ENCODE assay signal across 8 cellular contexts in genomic region chr6:149545258-149545753, GRCh38. TPM values are rescaled to one million over a fixed set of nuclear protein-coding genes. Genes with fewer than 3 reads are reported as not detected.
DNase-seq lines count a peak whose midpoint lies in the region; ATAC-seq and TF ChIP-seq lines count a peak whose summit lies in the region.

No MANE protein-coding gene starts in this region.

- POLR2A ChIA-PET in GM10248 (lab: Yijun Ruan, JAX), result interaction anchor here (0.9 kb wide), 1 partner anchor 512 kb away, joined by 3 read pairs; no protein-coding TSS in a partner anchor
- POLR2A ChIA-PET in RWPE1 (lab: Yijun Ruan, JAX; ENCODE audit: low non-redundant PET), result interaction anchor here (0.6 kb wide), 2 partner anchors 168 to 1844 kb away, joined by 4 read pairs; no protein-coding TSS in a partner anchor

- no peaks in the 10 kb centered on the region for H3K9me3 Mint-ChIP-seq in activated naive CD4-positive, alpha-beta T cell treated with anti-CD3 and anti-CD28 coated beads for 36 hours

- H3K36me3 ChIP-seq in gastroesophageal sphincter, result peaks cover 0 to 8% of the 10 kb centered on the region in 2 donors
- peaks cover 2 to 6% (median 6%) of the 10 kb centered on the region in 3 donors for H3K36me3 ChIP-seq in tibial artery

- H3K27me3 ChIP-seq in gastroesophageal sphincter (peaks cover 8% of the 10 kb centered on the region), tibial artery (no peaks in the 10 kb centered on the region)

- 1% methylated on average over 9 to 10 of the region's 16 CpGs for WGBS in gastroesophageal sphincter (ENCODE audit: low coverage in 1 of 2), 2 donors

- H3K4me3 ChIP-seq in gastroesophageal sphincter (peak overlapping the region; percentile 85 to 92), tibial artery (peak overlapping the region; percentile 89 to 95)

- TF ChIP-seq CTCF in GM10248 (IDR thresholded peaks at IDR 0.05; ENCODE audit: control extremely low read depth, extremely low read depth, low read depth, missing control alignments) (no peak), RWPE1 (conservative IDR thresholded peaks at IDR 0.05; ENCODE audit: low read depth) (0 out of 2 replicates have a peak, but pooled peaks have one; percentile 12), gastroesophageal sphincter (IDR thresholded peaks at IDR 0.05) (peak in 1 of 4 experiments; percentile 6), tibial artery (IDR thresholded peaks at IDR 0.05) (no peak)

- peak overlapping the region; percentile 96 for H3K4me3 Mint-ChIP-seq in activated naive CD4-positive, alpha-beta T cell treated with anti-CD3 and anti-CD28 coated beads for 36 hours

- no peak for TF ChIP-seq EP300 in gastroesophageal sphincter (IDR thresholded peaks at IDR 0.05)

- H3K27me3 Mint-ChIP-seq in activated naive CD4-positive, alpha-beta T cell treated with anti-CD3 and anti-CD28 coated beads for 36 hours (ENCODE audit: low read depth), result no peaks in the 10 kb centered on the region

- CTCF ChIA-PET in GM10248 (lab: Yijun Ruan, JAX), result interaction anchor here (0.7 to 4.4 kb wide), 17 partner anchors 9 to 351 kb away, joined by 3 to 52 read pairs (median 4); partner anchors contain the start of gene GINM1
- CTCF ChIA-PET in RWPE1 (lab: Yijun Ruan, JAX), result interaction anchor here (0.8 to 1.0 kb wide), 2 partner anchors 19 to 249 kb away, joined by 3 read pairs; no protein-coding TSS in a partner anchor
- CTCF ChIA-PET in activated naive CD4-positive, alpha-beta T cell treated with anti-CD3 and anti-CD28 coated beads for 36 hours (lab: Charles Lee), result interaction anchor here (0.6 to 2.3 kb wide), 15 partner anchors 9 to 957 kb away, joined by 3 to 18 read pairs (median 4); partner anchors contain the start of gene ZC3H12D

- intact Hi-C loops in activated naive CD4-positive, alpha-beta T cell treated with anti-CD3 and anti-CD28 coated beads for 36 hours (cut with micrococcal nuclease), result loop anchor here (2.0 to 10.0 kb wide), 4 partner anchors 15 to 459 kb away; no protein-coding TSS in a partner anchor
- intact Hi-C loops in tibial artery (cut with DNase I; ENCODE audit: low total_unique reads), result no loop called here

- peak overlapping the region; percentile 95 for H3K27ac Mint-ChIP-seq in activated naive CD4-positive, alpha-beta T cell treated with anti-CD3 and anti-CD28 coated beads for 36 hours

- DNase-seq in GM10248 (ENCODE audit: extremely low spot score) (peak; percentile 39), RWPE1 (ENCODE audit: low spot score) (peak; percentile 30), non-pigmented ciliary epithelial cell (ENCODE audit: low read depth) (peak; percentile 28), tibial artery (peak in 1 of 2 donors; percentile 71)
- peak; percentile 75 for DNase-seq in activated naive CD4-positive, alpha-beta T cell treated with anti-CD3 and anti-CD28 coated beads for 36 hours

- ATAC-seq in HG03066 (IDR thresholded peaks at IDR 0.05; ENCODE audit: low read depth, unreplicated experiment), result peak; percentile 18
- ATAC-seq in gastroesophageal sphincter, result peak; percentile 13
- ATAC-seq in GM19397 (IDR thresholded peaks at IDR 0.05; ENCODE audit: unreplicated experiment), result no peak

- peaks cover 37% of the 10 kb centered on the region for H3K4me1 Mint-ChIP-seq in activated naive CD4-positive, alpha-beta T cell treated with anti-CD3 and anti-CD28 coated beads for 36 hours (ENCODE audit: low read depth)

- H3K27ac ChIP-seq in RWPE1, result peak overlapping the region; percentile 97
- H3K27ac ChIP-seq in gastroesophageal sphincter, result peak overlapping the region; percentile 91 to 95 (median 92)
- H3K27ac ChIP-seq in tibial artery, result peak overlapping the region; percentile 98 to 99

- no peak for TF ChIP-seq POLR2A in gastroesophageal sphincter (IDR thresholded peaks at IDR 0.05)

- H3K9me3 ChIP-seq in gastroesophageal sphincter (no peaks in the 10 kb centered on the region), tibial artery (no peaks in the 10 kb centered on the region)

- peaks cover 8% of the 10 kb centered on the region for H3K36me3 Mint-ChIP-seq in activated naive CD4-positive, alpha-beta T cell treated with anti-CD3 and anti-CD28 coated beads for 36 hours (ENCODE audit: low read depth)

- H3K4me1 ChIP-seq in gastroesophageal sphincter, result peaks cover 6 to 43% (median 9%) of the 10 kb centered on the region in 3 donors
- H3K4me1 ChIP-seq in tibial artery, result peaks cover 0 to 37% (median 18%) of the 10 kb centered on the region in 4 donors

RNA-seq across cellular contexts. Expression of gene PPIL4, which starts 0.5 kb away (rescaled TPM):
- 10 to 100 TPM; 25.8 to 26.2 TPM for total RNA-seq in activated naive CD4-positive, alpha-beta T cell treated with anti-CD3 and anti-CD28 coated beads for 36 hours
- total RNA-seq in gastroesophageal sphincter, result 10 to 100 TPM; 23.5 to 47.2 (median 39.3) TPM

RNA-seq across cellular contexts. Expression of gene GINM1, which starts 20.9 kb away (rescaled TPM):
- 10 to 100 TPM; 17.6 to 18.4 TPM for total RNA-seq in activated naive CD4-positive, alpha-beta T cell treated with anti-CD3 and anti-CD28 coated beads for 36 hours
- total RNA-seq in gastroesophageal sphincter, result 10 to 100 TPM; 53.0 to 80.8 (median 62.4) TPM
